12 cellular contexts compared by ENCODE assay signal in genomic region chr3:194045289-194045688, GRCh38.
A peak's percentile ranks its signal among the peaks of the same experiment; 100 is the strongest.
DNase-seq lines count a peak whose midpoint lies in the region; ATAC-seq and TF ChIP-seq lines count a peak whose summit lies in the region.
"Had no signal": no experiment of that assay in that cellular context is flagged by ENCODE, and none has a peak within 500 bp of the region (broad histone marks: within the 10 kb centered on the region; RNA-seq: fewer than 3 reads in every experiment).

No MANE protein-coding gene starts in this region.

- H3K4me3 Mint-ChIP-seq in stimulated activated naive CD8-positive, alpha-beta T cell treated with anti-CD3 and anti-CD28 coated beads, Interleukin-15, amount 100 ng/mL, for 72 hours = no peak overlapping the region
- H3K4me3 Mint-ChIP-seq in activated CD4-positive, alpha-beta T cell treated with anti-CD3 and anti-CD28 coated beads for 36 hours = no peak overlapping the region

- no peaks in the 10 kb centered on the region for H3K27me3 ChIP-seq in gastrocnemius medialis
- H3K27me3 ChIP-seq: left lung, stomach had no signal

- POLR2A ChIA-PET in activated CD4-positive, alpha-beta T cell treated with anti-CD3 and anti-CD28 coated beads for 36 hours (lab: Charles Lee) = no interaction called here

- peak overlapping the region in 1 of 2 donors; percentile 90 for H3K27ac Mint-ChIP-seq in stimulated activated naive CD8-positive, alpha-beta T cell treated with anti-CD3 and anti-CD28 coated beads, Interleukin-15, amount 100 ng/mL, for 72 hours
- H3K27ac Mint-ChIP-seq in activated CD4-positive, alpha-beta T cell treated with anti-CD3 and anti-CD28 coated beads for 36 hours = no peak overlapping the region

- no peaks in the 10 kb centered on the region for H3K4me1 Mint-ChIP-seq in stimulated activated naive CD8-positive, alpha-beta T cell treated with anti-CD3 and anti-CD28 coated beads, Interleukin-15, amount 100 ng/mL, for 72 hours
- no peaks in the 10 kb centered on the region for H3K4me1 Mint-ChIP-seq in activated CD4-positive, alpha-beta T cell treated with anti-CD3 and anti-CD28 coated beads for 36 hours

- TF ChIP-seq CTCF in gastrocnemius medialis (IDR thresholded peaks at IDR 0.05 in 4 of 5, conservative IDR thresholded peaks at IDR 0.05 in 1 of 5) = no peak

- DNase-seq in stimulated activated naive CD8-positive, alpha-beta T cell treated with anti-CD3 and anti-CD28 coated beads, Interleukin-15, amount 100 ng/mL, for 72 hours = no peak
- DNase-seq in stimulated activated naive CD8-positive, alpha-beta T cell treated with anti-CD3 and anti-CD28 coated beads, Interleukin-15, Interleukin-2, amounts not matched to agents 100 U/mL and 50 U/mL, for 24 hours = no peak
- DNase-seq in gastrocnemius medialis (no peak), AG08396 (ENCODE audit: low spot score) (no peak), DMS79 treated with DMSO at 0.1 percent for 48 hours (lab: John Stamatoyannopoulos, UW) (no peak)
- DNase-seq in activated CD4-positive, alpha-beta T cell treated with anti-CD3 and anti-CD28 coated beads for 36 hours = no peak
- DNase-seq: left lung, NCI-H510A treated with DMSO at 0.1 percent for 48 hours, stomach had no signal

- CTCF ChIA-PET in activated CD4-positive, alpha-beta T cell treated with anti-CD3 and anti-CD28 coated beads for 36 hours (lab: Charles Lee) = no interaction called here

- in situ Hi-C loops in gastrocnemius medialis (cut with MboI; ENCODE audit: low sequenced_read_pairs in 4 of 4) = no loop called here

- no peak overlapping the region for H3K27ac ChIP-seq in gastrocnemius medialis
- H3K27ac ChIP-seq: left lung, parathyroid adenoma, stomach had no signal

- H3K9me3 Mint-ChIP-seq in stimulated activated naive CD8-positive, alpha-beta T cell treated with anti-CD3 and anti-CD28 coated beads, Interleukin-15, amount 100 ng/mL, for 72 hours = peaks cover 3 to 4% of the 10 kb centered on the region in 2 donors
- peaks cover 3% of the 10 kb centered on the region for H3K9me3 Mint-ChIP-seq in activated CD4-positive, alpha-beta T cell treated with anti-CD3 and anti-CD28 coated beads for 36 hours (ENCODE audit: low read depth)

- peaks cover 7% of the 10 kb centered on the region for H3K27me3 Mint-ChIP-seq in stimulated activated naive CD8-positive, alpha-beta T cell treated with anti-CD3 and anti-CD28 coated beads, Interleukin-15, amount 100 ng/mL, for 72 hours
- H3K27me3 Mint-ChIP-seq in activated CD4-positive, alpha-beta T cell treated with anti-CD3 and anti-CD28 coated beads for 36 hours = no peaks in the 10 kb centered on the region

- intact Hi-C loops in gastrocnemius medialis (cut with DNase I; ENCODE audit: low total_unique reads) = no loop called here
- intact Hi-C loops in activated CD4-positive, alpha-beta T cell treated with anti-CD3 and anti-CD28 coated beads for 36 hours (cut with DNase I, micrococcal nuclease) = no loop called here

- H3K36me3 Mint-ChIP-seq in activated CD4-positive, alpha-beta T cell treated with anti-CD3 and anti-CD28 coated beads for 36 hours (ENCODE audit: low read depth) = no peaks in the 10 kb centered on the region

- H3K4me1 ChIP-seq in gastrocnemius medialis = peaks cover 5 to 17% of the 10 kb centered on the region in 2 donors

- no peaks in the 10 kb centered on the region for H3K36me3 ChIP-seq in gastrocnemius medialis
- H3K36me3 ChIP-seq: left lung, stomach had no signal

- TF ChIP-seq POLR2A in gastrocnemius medialis (IDR thresholded peaks at IDR 0.05) = no peak

- no peak overlapping the region for H3K4me3 ChIP-seq in gastrocnemius medialis
- H3K4me3 ChIP-seq: left lung, stomach had no signal

- peak; percentile 64 for ATAC-seq in stimulated activated naive CD8-positive, alpha-beta T cell treated with anti-CD3 and anti-CD28 coated beads, Interleukin-15, amount 100 ng/mL, for 72 hours
- ATAC-seq in stimulated activated naive CD8-positive, alpha-beta T cell treated with anti-CD3 and anti-CD28 coated beads, Interleukin-15, Interleukin-2, amounts not matched to agents 100 U/mL and 50 U/mL, for 24 hours = no peak
- ATAC-seq in HG02623 (IDR thresholded peaks at IDR 0.05; ENCODE audit: unreplicated experiment) (peak; percentile 74), HG03432 (IDR thresholded peaks at IDR 0.05; ENCODE audit: unreplicated experiment) (peak; percentile 86), gastrocnemius medialis (no peak)
- no peak for ATAC-seq in activated CD4-positive, alpha-beta T cell treated with anti-CD3 and anti-CD28 coated beads for 36 hours
- ATAC-seq: left lung had no signal

- H3K9me3 ChIP-seq in gastrocnemius medialis = no peaks in the 10 kb centered on the region

Comparison
In these comparisons a context has a peak if more than half of its experiments do, and no peak if none do; other contexts are left out.
1. ATAC-seq: peak in stimulated activated naive CD8-positive, alpha-beta T cell treated with anti-CD3 and anti-CD28 coated beads, Interleukin-15, amount 100 ng/mL, for 72 hours (single experiment), HG02623 (single experiment) and HG03432 (single experiment); none in stimulated activated naive CD8-positive, alpha-beta T cell treated with anti-CD3 and anti-CD28 coated beads, Interleukin-15, Interleukin-2, amounts not matched to agents 100 U/mL and 50 U/mL, for 24 hours (single experiment), gastrocnemius medialis (0 of 2) and activated CD4-positive, alpha-beta T cell treated with anti-CD3 and anti-CD28 coated beads for 36 hours (single experiment).